ENCODE assay signal across 10 cellular contexts in the genomic region with DNA sequence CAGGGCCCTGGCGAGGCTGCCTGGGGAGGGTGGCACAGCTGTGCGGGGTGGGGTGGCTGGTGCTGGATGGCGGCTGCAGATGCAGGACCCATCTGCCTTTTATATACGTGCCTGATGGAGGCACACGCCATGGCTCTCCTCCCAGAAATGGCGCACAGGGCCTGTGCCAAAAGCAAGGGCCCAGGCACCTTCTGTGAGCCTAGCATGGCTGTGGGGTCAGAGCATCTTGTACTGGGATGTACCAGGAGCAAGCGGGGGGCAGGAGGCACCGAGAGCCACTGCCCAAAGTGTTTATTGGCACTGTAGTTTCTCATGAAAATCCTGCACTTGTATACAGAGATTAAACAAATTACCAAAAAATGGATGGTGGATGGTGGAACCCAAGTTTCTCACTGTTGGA.
"Had no signal": no experiment of that assay in that cellular context is flagged by ENCODE, and none has a peak within 500 bp of the region (broad histone marks: within the 10 kb centered on the region; RNA-seq: fewer than 3 reads in every experiment).

No MANE protein-coding gene starts in this region.

- H3K4me1 ChIP-seq: HAP-1 had no signal

- H3K9ac ChIP-seq: GM23248 had no signal

- H3K27ac Mint-ChIP-seq: GM23338, H9, HFFc6 had no signal

- FAIRE-seq: H54 had no signal

- H3K4me2 ChIP-seq: GM23338 had no signal

- H3K27ac ChIP-seq: GM23248 had no signal

- DNase-seq: GM23248, GOT3, H7, H9, HCEC 1CT, HFFc6 had no signal

- H3K4me3 ChIP-seq: GM23248, GM23338, HAP-1 had no signal

- H2AFZ ChIP-seq: GM23248, GM23338 had no signal

- H3K36me3 ChIP-seq: HAP-1 had no signal

- H3K9me3 ChIP-seq: HAP-1 had no signal

- ATAC-seq: GM23338, HCT116 had no signal
